1 cellular context compared by ENCODE assay signal in the genomic region with DNA sequence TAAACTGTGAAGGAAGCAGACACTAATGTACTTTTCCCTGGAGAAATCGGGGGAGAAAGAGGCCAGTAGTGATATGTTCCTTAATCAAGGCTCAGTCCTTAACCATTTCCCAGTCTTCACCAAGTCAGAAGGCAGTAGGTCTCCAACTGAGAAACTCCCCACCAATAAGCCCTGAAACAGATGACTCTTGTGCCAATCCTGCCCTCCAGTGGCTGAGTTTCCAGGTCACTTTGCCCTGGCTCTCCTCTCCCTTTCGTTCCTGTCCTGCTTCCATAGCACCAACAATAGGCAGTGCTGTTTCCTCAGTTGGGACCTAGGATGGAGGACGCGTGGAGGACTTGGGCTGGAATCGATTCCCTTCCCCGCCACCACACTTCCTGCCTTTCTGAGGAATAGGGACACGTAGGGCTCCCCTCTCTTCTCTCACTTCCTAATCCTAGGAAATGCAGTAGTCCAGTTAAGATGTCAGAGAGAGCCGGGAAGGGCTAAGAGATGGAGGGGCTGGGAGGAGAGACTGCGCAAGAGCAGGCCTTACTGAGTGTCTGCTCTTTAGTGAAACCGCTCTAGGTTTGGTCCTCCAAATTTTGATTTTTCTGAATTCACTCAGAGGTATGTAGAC.
A peak's percentile ranks its signal among the peaks of the same experiment; 100 is the strongest.
TF ChIP-seq lines count a peak whose summit lies in the region.

No MANE protein-coding gene starts in this region.

TF ChIP-seq in HepG2, 621 proteins besides CTCF, POLR2A, EP300 and RAD21 (continued from another document and continues in another):
- TF ChIP-seq HBP1 (CRISPR knock-in tag; IDR thresholded peaks at IDR 0.05; ENCODE audit: low read depth) (no peak), ZNF652 (CRISPR knock-in tag; IDR thresholded peaks at IDR 0.05; ENCODE audit: borderline replicate concordance, low read depth) (no peak), HOXA5 (CRISPR knock-in tag; IDR thresholded peaks at IDR 0.05) (no peak), PHF5A (CRISPR knock-in tag; IDR thresholded peaks at IDR 0.05; ENCODE audit: low read depth, unreplicated experiment) (no peak), HINFP (CRISPR knock-in tag; IDR thresholded peaks at IDR 0.05; ENCODE audit: low read depth) (no peak), ZMYM4 (CRISPR knock-in tag; IDR thresholded peaks at IDR 0.05) (peak; percentile 27; the same call in 1 of the 2 replicates), ZNF354B (CRISPR knock-in tag; IDR thresholded peaks at IDR 0.05) (no peak), ZSCAN22 (CRISPR knock-in tag; IDR thresholded peaks at IDR 0.05) (no peak), ZNF296 (CRISPR knock-in tag; conservative IDR thresholded peaks at IDR 0.05) (no peak), XRCC5 (optimal IDR thresholded peaks at IDR 0.05; ENCODE audit: low read length) (peak; percentile 63), KMT2B (CRISPR knock-in tag; IDR thresholded peaks at IDR 0.05) (no peak), WIZ (CRISPR knock-in tag; IDR thresholded peaks at IDR 0.05) (no peak), PAWR (CRISPR knock-in tag; IDR thresholded peaks at IDR 0.05; ENCODE audit: borderline replicate concordance) (no peak), ZMYM3 (CRISPR knock-in tag; IDR thresholded peaks at IDR 0.05) (0 out of 2 replicates have a peak, but pooled peaks have one; percentile 21), ZSCAN25 (CRISPR knock-in tag; IDR thresholded peaks at IDR 0.05) (no peak), FOXA1 (IDR thresholded peaks at IDR 0.05) (no peak), FOXA1 (CRISPR knock-in tag; IDR thresholded peaks at IDR 0.05) (no peak), FOXC1 (CRISPR knock-in tag; IDR thresholded peaks at IDR 0.05; ENCODE audit: borderline replicate concordance) (no peak), RBM39 (IDR thresholded peaks at IDR 0.05; ENCODE audit: low read depth, low read length, poor library complexity, severe bottlenecking) (no peak), NFIB (CRISPR knock-in tag; IDR thresholded peaks at IDR 0.05; ENCODE audit: borderline replicate concordance) (no peak), TRIM24 (CRISPR knock-in tag; IDR thresholded peaks at IDR 0.05) (no peak), KLF15 (CRISPR knock-in tag; IDR thresholded peaks at IDR 0.05; ENCODE audit: borderline replicate concordance) (no peak), ZNF720 (CRISPR knock-in tag; IDR thresholded peaks at IDR 0.05) (no peak), KDM4B (CRISPR knock-in tag; IDR thresholded peaks at IDR 0.05) (no peak), ATM (IDR thresholded peaks at IDR 0.05; ENCODE audit: borderline replicate concordance) (no peak), MYPOP (CRISPR knock-in tag; IDR thresholded peaks at IDR 0.05) (no peak)
- TF ChIP-seq, protein P1, sequence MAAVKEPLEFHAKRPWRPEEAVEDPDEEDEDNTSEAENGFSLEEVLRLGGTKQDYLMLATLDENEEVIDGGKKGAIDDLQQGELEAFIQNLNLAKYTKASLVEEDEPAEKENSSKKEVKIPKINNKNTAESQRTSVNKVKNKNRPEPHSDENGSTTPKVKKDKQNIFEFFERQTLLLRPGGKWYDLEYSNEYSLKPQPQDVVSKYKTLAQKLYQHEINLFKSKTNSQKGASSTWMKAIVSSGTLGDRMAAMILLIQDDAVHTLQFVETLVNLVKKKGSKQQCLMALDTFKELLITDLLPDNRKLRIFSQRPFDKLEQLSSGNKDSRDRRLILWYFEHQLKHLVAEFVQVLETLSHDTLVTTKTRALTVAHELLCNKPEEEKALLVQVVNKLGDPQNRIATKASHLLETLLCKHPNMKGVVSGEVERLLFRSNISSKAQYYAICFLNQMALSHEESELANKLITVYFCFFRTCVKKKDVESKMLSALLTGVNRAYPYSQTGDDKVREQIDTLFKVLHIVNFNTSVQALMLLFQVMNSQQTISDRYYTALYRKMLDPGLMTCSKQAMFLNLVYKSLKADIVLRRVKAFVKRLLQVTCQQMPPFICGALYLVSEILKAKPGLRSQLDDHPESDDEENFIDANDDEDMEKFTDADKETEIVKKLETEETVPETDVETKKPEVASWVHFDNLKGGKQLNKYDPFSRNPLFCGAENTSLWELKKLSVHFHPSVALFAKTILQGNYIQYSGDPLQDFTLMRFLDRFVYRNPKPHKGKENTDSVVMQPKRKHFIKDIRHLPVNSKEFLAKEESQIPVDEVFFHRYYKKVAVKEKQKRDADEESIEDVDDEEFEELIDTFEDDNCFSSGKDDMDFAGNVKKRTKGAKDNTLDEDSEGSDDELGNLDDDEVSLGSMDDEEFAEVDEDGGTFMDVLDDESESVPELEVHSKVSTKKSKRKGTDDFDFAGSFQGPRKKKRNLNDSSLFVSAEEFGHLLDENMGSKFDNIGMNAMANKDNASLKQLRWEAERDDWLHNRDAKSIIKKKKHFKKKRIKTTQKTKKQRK (IDR thresholded peaks at IDR 0.05; ENCODE audit: low read length) = no peak
- TF ChIP-seq, protein P2, sequence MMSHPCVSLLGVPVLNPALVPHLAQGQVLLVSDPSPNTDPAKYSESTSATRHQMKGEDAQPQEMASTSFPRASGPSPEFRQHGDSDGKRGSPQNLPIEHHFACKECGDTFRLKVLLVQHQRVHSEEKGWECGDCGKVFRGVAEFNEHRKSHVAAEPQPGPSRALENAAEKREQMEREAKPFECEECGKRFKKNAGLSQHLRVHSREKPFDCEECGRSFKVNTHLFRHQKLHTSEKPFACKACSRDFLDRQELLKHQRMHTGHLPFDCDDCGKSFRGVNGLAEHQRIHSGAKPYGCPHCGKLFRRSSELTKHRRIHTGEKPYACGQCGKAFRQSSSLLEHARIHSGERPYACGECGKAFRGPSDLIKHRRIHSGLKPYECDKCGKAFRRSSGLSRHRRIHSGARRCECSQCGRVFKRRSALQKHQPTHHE (CRISPR knock-in tag; IDR thresholded peaks at IDR 0.05; ENCODE audit: borderline replicate concordance) = no peak
- TF ChIP-seq, protein P3, sequence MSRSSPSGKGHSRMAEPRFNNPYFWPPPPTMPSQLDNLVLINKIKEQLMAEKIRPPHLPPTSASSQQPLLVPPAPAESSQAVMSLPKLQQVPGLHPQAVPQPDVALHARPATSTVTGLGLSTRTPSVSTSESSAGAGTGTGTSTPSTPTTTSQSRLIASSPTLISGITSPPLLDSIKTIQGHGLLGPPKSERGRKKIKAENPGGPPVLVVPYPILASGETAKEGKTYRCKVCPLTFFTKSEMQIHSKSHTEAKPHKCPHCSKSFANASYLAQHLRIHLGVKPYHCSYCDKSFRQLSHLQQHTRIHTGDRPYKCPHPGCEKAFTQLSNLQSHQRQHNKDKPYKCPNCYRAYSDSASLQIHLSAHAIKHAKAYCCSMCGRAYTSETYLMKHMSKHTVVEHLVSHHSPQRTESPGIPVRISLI (CRISPR knock-in tag; IDR thresholded peaks at IDR 0.05; ENCODE audit: borderline replicate concordance) = no peak
- TF ChIP-seq, protein P4, sequence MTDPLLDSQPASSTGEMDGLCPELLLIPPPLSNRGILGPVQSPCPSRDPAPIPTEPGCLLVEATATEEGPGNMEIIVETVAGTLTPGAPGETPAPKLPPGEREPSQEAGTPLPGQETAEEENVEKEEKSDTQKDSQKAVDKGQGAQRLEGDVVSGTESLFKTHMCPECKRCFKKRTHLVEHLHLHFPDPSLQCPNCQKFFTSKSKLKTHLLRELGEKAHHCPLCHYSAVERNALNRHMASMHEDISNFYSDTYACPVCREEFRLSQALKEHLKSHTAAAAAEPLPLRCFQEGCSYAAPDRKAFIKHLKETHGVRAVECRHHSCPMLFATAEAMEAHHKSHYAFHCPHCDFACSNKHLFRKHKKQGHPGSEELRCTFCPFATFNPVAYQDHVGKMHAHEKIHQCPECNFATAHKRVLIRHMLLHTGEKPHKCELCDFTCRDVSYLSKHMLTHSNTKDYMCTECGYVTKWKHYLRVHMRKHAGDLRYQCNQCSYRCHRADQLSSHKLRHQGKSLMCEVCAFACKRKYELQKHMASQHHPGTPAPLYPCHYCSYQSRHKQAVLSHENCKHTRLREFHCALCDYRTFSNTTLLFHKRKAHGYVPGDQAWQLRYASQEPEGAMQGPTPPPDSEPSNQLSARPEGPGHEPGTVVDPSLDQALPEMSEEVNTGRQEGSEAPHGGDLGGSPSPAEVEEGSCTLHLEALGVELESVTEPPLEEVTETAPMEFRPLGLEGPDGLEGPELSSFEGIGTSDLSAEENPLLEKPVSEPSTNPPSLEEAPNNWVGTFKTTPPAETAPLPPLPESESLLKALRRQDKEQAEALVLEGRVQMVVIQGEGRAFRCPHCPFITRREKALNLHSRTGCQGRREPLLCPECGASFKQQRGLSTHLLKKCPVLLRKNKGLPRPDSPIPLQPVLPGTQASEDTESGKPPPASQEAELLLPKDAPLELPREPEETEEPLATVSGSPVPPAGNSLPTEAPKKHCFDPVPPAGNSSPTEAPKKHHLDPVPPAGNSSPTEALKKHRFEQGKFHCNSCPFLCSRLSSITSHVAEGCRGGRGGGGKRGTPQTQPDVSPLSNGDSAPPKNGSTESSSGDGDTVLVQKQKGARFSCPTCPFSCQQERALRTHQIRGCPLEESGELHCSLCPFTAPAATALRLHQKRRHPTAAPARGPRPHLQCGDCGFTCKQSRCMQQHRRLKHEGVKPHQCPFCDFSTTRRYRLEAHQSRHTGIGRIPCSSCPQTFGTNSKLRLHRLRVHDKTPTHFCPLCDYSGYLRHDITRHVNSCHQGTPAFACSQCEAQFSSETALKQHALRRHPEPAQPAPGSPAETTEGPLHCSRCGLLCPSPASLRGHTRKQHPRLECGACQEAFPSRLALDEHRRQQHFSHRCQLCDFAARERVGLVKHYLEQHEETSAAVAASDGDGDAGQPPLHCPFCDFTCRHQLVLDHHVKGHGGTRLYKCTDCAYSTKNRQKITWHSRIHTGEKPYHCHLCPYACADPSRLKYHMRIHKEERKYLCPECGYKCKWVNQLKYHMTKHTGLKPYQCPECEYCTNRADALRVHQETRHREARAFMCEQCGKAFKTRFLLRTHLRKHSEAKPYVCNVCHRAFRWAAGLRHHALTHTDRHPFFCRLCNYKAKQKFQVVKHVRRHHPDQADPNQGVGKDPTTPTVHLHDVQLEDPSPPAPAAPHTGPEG (CRISPR knock-in tag; IDR thresholded peaks at IDR 0.05) = no peak
- TF ChIP-seq, protein P5, sequence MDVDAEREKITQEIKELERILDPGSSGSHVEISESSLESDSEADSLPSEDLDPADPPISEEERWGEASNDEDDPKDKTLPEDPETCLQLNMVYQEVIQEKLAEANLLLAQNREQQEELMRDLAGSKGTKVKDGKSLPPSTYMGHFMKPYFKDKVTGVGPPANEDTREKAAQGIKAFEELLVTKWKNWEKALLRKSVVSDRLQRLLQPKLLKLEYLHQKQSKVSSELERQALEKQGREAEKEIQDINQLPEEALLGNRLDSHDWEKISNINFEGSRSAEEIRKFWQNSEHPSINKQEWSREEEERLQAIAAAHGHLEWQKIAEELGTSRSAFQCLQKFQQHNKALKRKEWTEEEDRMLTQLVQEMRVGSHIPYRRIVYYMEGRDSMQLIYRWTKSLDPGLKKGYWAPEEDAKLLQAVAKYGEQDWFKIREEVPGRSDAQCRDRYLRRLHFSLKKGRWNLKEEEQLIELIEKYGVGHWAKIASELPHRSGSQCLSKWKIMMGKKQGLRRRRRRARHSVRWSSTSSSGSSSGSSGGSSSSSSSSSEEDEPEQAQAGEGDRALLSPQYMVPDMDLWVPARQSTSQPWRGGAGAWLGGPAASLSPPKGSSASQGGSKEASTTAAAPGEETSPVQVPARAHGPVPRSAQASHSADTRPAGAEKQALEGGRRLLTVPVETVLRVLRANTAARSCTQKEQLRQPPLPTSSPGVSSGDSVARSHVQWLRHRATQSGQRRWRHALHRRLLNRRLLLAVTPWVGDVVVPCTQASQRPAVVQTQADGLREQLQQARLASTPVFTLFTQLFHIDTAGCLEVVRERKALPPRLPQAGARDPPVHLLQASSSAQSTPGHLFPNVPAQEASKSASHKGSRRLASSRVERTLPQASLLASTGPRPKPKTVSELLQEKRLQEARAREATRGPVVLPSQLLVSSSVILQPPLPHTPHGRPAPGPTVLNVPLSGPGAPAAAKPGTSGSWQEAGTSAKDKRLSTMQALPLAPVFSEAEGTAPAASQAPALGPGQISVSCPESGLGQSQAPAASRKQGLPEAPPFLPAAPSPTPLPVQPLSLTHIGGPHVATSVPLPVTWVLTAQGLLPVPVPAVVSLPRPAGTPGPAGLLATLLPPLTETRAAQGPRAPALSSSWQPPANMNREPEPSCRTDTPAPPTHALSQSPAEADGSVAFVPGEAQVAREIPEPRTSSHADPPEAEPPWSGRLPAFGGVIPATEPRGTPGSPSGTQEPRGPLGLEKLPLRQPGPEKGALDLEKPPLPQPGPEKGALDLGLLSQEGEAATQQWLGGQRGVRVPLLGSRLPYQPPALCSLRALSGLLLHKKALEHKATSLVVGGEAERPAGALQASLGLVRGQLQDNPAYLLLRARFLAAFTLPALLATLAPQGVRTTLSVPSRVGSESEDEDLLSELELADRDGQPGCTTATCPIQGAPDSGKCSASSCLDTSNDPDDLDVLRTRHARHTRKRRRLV (CRISPR knock-in tag; IDR thresholded peaks at IDR 0.05) = no peak
- TF ChIP-seq, protein P6, sequence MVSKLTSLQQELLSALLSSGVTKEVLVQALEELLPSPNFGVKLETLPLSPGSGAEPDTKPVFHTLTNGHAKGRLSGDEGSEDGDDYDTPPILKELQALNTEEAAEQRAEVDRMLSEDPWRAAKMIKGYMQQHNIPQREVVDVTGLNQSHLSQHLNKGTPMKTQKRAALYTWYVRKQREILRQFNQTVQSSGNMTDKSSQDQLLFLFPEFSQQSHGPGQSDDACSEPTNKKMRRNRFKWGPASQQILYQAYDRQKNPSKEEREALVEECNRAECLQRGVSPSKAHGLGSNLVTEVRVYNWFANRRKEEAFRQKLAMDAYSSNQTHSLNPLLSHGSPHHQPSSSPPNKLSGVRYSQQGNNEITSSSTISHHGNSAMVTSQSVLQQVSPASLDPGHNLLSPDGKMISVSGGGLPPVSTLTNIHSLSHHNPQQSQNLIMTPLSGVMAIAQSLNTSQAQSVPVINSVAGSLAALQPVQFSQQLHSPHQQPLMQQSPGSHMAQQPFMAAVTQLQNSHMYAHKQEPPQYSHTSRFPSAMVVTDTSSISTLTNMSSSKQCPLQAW (CRISPR knock-in tag; IDR thresholded peaks at IDR 0.05) = peak; percentile 48
